Comparison of ENCODE assay signal across 28 cellular contexts in the genomic region with DNA sequence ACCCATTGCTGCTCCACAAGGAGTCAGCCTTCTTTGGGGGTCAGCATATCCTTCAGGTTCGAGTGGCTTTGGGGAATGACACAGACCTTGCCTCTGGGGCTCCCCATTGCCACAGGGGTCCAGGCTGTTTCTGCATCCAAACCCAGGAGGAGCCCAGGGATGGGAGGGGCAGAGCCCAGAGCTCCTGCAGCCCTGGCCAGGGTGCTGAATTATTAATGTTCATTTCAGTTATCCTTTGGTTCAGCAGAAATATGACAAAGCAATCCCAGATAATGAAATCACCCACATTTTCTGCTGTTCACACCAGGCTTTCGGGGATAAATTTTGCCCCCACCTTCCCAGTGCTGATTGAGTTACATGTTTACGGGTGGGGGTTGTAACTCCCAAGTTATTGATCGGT.
"Had no signal": no experiment of that assay in that cellular context is flagged by ENCODE, and none has a peak within 500 bp of the region (broad histone marks: within the 10 kb centered on the region; RNA-seq: fewer than 3 reads in every experiment).

No MANE protein-coding gene starts in this region.

- H3K27me3 Mint-ChIP-seq: naive B cell; natural killer cell treated with Interleukin-12 subunit alpha and Interleukin-12 subunit beta and Interleukin-15 and Interleukin-18, amount 100 ng/mL, for 72 hours had no signal

- ATAC-seq: foreskin keratinocyte; left lobe of liver; mucosa of descending colon; natural killer cell treated with Interleukin-12 subunit alpha and Interleukin-12 subunit beta and Interleukin-15 and Interleukin-18, amount 100 ng/mL, for 72 hours; pancreas; sciatic nerve; stimulated activated effector memory CD8-positive, alpha-beta T cell treated with anti-CD3 and anti-CD28 coated beads, Interleukin-12 subunit alpha, Interleukin-12 subunit beta, amount 100 ng/mL, for 72 hours had no signal

- H3K36me3 Mint-ChIP-seq: mesothelial cell of epicardium; naive B cell; natural killer cell treated with Interleukin-12 subunit alpha and Interleukin-12 subunit beta and Interleukin-15 and Interleukin-18, amount 100 ng/mL, for 72 hours; stimulated activated effector memory CD8-positive, alpha-beta T cell treated with anti-CD3 and anti-CD28 coated beads, Interleukin-12 subunit alpha, Interleukin-12 subunit beta, amount 100 ng/mL, for 72 hours had no signal

- H3K27ac ChIP-seq: coronary artery, esophagus muscularis mucosa, foreskin keratinocyte, neutrophil, pancreas, stomach, thyroid gland, vagina had no signal

- H3K4me3 ChIP-seq: coronary artery, esophagus muscularis mucosa, mucosa of descending colon, pancreas, smooth muscle cell, stomach, thyroid gland, vagina had no signal

- FAIRE-seq: endothelial cell of umbilical vein, kidney, pancreas had no signal

- H3K4me1 ChIP-seq: esophagus muscularis mucosa, foreskin keratinocyte, pancreas, stomach, thyroid gland, vagina had no signal

- H3K27ac Mint-ChIP-seq: mesothelial cell of epicardium; natural killer cell treated with Interleukin-12 subunit alpha and Interleukin-12 subunit beta and Interleukin-15 and Interleukin-18, amount 100 ng/mL, for 72 hours; stimulated activated effector memory CD8-positive, alpha-beta T cell treated with anti-CD3 and anti-CD28 coated beads, Interleukin-12 subunit alpha, Interleukin-12 subunit beta, amount 100 ng/mL, for 72 hours had no signal

- H3K36me3 ChIP-seq: esophagus muscularis mucosa, neutrophil, pancreas, stomach, thyroid gland, vagina had no signal

- H3K27me3 ChIP-seq: foreskin keratinocyte, neutrophil, pancreas, stomach, thyroid gland, vagina had no signal

- H3K9me3 ChIP-seq: esophagus muscularis mucosa, mucosa of descending colon, neutrophil, pancreas, stomach, thyroid gland, vagina had no signal

- H3K4me1 Mint-ChIP-seq: mesothelial cell of epicardium; naive B cell; neural crest cell; stimulated activated effector memory CD8-positive, alpha-beta T cell treated with anti-CD3 and anti-CD28 coated beads, Interleukin-12 subunit alpha, Interleukin-12 subunit beta, amount 100 ng/mL, for 72 hours had no signal

- H3K9me3 Mint-ChIP-seq: mesothelial cell of epicardium, neural crest cell had no signal

- H3K4me3 Mint-ChIP-seq: mesothelial cell of epicardium; naive B cell; natural killer cell treated with Interleukin-12 subunit alpha and Interleukin-12 subunit beta and Interleukin-15 and Interleukin-18, amount 100 ng/mL, for 72 hours; neural crest cell; stimulated activated effector memory CD8-positive, alpha-beta T cell treated with anti-CD3 and anti-CD28 coated beads, Interleukin-12 subunit alpha, Interleukin-12 subunit beta, amount 100 ng/mL, for 72 hours had no signal

- DNase-seq: dermis blood vessel endothelial cell; effector memory CD4-positive, alpha-beta T cell; foreskin keratinocyte; hypothalamus; kidney; mesenchymal stem cell; mucosa of descending colon; naive B cell; pancreas; stimulated activated CD4-positive, alpha-beta T cell treated with anti-CD3 and anti-CD28 coated beads, Interleukin-12 subunit alpha, Interleukin-12 subunit beta, amount 100 ng/mL, for 4 hours; stimulated activated CD4-positive, alpha-beta T cell treated with anti-CD3 and anti-CD28 coated beads, Interleukin-2, amount 100 ng/mL, for 24 hours; stimulated activated CD4-positive, alpha-beta T cell treated with anti-CD3 and anti-CD28 coated beads, Interleukin-4, amount 100 ng/mL, for 24 hours; stimulated activated naive CD4-positive, alpha-beta T cell treated with Interleukin-2 at 50 U/mL for 16 hours; stomach; thyroid gland; trophoblast cell had no signal

- H3K4me2 ChIP-seq: smooth muscle cell had no signal
